In genomic region chr6:33082702-33083101, GRCh38 we compare ENCODE assay signal across 8 cellular contexts. TPM values are rescaled to one million over a fixed set of nuclear protein-coding genes. Genes with fewer than 3 reads are reported as not detected.
DNase-seq lines count a peak whose midpoint lies in the region; ATAC-seq and TF ChIP-seq lines count a peak whose summit lies in the region.

No MANE protein-coding gene starts in this region.

- peak; percentile 67 for ATAC-seq in CD4-positive, alpha-beta T cell (ENCODE audit: poor library complexity)
- ATAC-seq in left ventricle myocardium superior (peak; percentile 31), thoracic aorta (ENCODE audit: insufficient number of reproducible peaks, low FRiP score, low read depth) (peak; percentile 37), GM19397 (IDR thresholded peaks at IDR 0.05; ENCODE audit: unreplicated experiment) (no peak)

- peaks cover 0 to 14% of the 10 kb centered on the region in 2 donors for H3K4me1 ChIP-seq in thoracic aorta (ENCODE audit: control insufficient read depth in 1 of 2, low read depth in 2 of 2)

- intact Hi-C loops in CD4-positive, alpha-beta T cell (cut with DNase I, micrococcal nuclease), result loop anchor here (1.0 to 5.0 kb wide), 2 partner anchors 68 to 195 kb away; no protein-coding TSS in a partner anchor
- intact Hi-C loops in left ventricle myocardium superior (cut with micrococcal nuclease), result loop anchor here (5.0 kb wide), 1 partner anchor 65 kb away; no protein-coding TSS in a partner anchor

- no peak overlapping the region for H3K4me3 ChIP-seq in HL-60 (replicated peaks; ENCODE audit: insufficient read depth, low read length)
- H3K4me3 ChIP-seq in WI38 (ENCODE audit: low read depth, low read length), result no peak overlapping the region
- no peak overlapping the region for H3K4me3 ChIP-seq in thoracic aorta

- no peak overlapping the region for H3K27ac ChIP-seq in CD4-positive, alpha-beta T cell (ENCODE audit: low read depth, low read length)
- H3K27ac ChIP-seq in HL-60 (replicated peaks) (no peak overlapping the region), thoracic aorta (no peak overlapping the region)

- peaks cover 26% of the 10 kb centered on the region for H3K36me3 Mint-ChIP-seq in CD4-positive, alpha-beta T cell (ENCODE audit: low read depth)
- H3K36me3 Mint-ChIP-seq in T-helper 2 cell treated with Interferon-gamma antibody and Interleukin-4, amounts not matched to agents 5 μg/mL and 100 μg/mL, for 36 hours (ENCODE audit: low read depth), result peaks cover 11% of the 10 kb centered on the region

- H3K27me3 ChIP-seq in CD4-positive, alpha-beta T cell (ENCODE audit: control insufficient read depth, insufficient read depth, low read length), result no peaks in the 10 kb centered on the region
- H3K27me3 ChIP-seq in HL-60 (ENCODE audit: insufficient read depth, poor library complexity, severe bottlenecking) (peaks cover 13% of the 10 kb centered on the region), thoracic aorta (replicated peaks; ENCODE audit: insufficient read depth) (no peaks in the 10 kb centered on the region)

- H3K27ac Mint-ChIP-seq in CD4-positive, alpha-beta T cell, result no peak overlapping the region
- H3K27ac Mint-ChIP-seq in T-helper 2 cell treated with Interferon-gamma antibody and Interleukin-4, amounts not matched to agents 5 μg/mL and 100 μg/mL, for 36 hours, result no peak overlapping the region

- no peak for DNase-seq in CD4-positive, alpha-beta T cell
- no peak for DNase-seq in HL-60 (ENCODE audit: low read depth in 1 of 2, low spot score in 1 of 2)
- DNase-seq in left ventricle myocardium superior, result peak; percentile 62
- no peak for DNase-seq in thoracic aorta (ENCODE audit: low spot score)
- DNase-seq in NCI-H2227 (lab: John Stamatoyannopoulos, UW; ENCODE audit: unreplicated experiment), result no peak
- no peak for DNase-seq in T-helper 2 cell treated with Interferon-gamma antibody and Interleukin-4, amounts not matched to agents 5 μg/mL and 100 μg/mL, for 36 hours (ENCODE audit: low spot score)

- POLR2A ChIA-PET in CD4-positive, alpha-beta T cell (lab: Charles Lee), result no interaction called here

- CTCF ChIA-PET in CD4-positive, alpha-beta T cell (lab: Charles Lee), result interaction anchor here (1.0 to 1.2 kb wide), 2 partner anchors 66 to 68 kb away, joined by 4 read pairs; no protein-coding TSS in a partner anchor

- peaks cover 14% of the 10 kb centered on the region for H3K36me3 ChIP-seq in thoracic aorta

- no peak overlapping the region for H3K4me3 Mint-ChIP-seq in CD4-positive, alpha-beta T cell
- H3K4me3 Mint-ChIP-seq in T-helper 2 cell treated with Interferon-gamma antibody and Interleukin-4, amounts not matched to agents 5 μg/mL and 100 μg/mL, for 36 hours, result no peak overlapping the region

- peaks cover 11% of the 10 kb centered on the region for H3K4me1 Mint-ChIP-seq in CD4-positive, alpha-beta T cell (ENCODE audit: low read depth)
- H3K4me1 Mint-ChIP-seq in T-helper 2 cell treated with Interferon-gamma antibody and Interleukin-4, amounts not matched to agents 5 μg/mL and 100 μg/mL, for 36 hours (ENCODE audit: low read depth), result peaks cover 23% of the 10 kb centered on the region

- H3K9me3 ChIP-seq in CD4-positive, alpha-beta T cell (ENCODE audit: control insufficient read depth, low read length), result no peaks in the 10 kb centered on the region
- H3K9me3 ChIP-seq in thoracic aorta, result no peaks in the 10 kb centered on the region

- H3K9me3 Mint-ChIP-seq in CD4-positive, alpha-beta T cell, result no peaks in the 10 kb centered on the region
- H3K9me3 Mint-ChIP-seq in T-helper 2 cell treated with Interferon-gamma antibody and Interleukin-4, amounts not matched to agents 5 μg/mL and 100 μg/mL, for 36 hours, result no peaks in the 10 kb centered on the region

- peak; percentile 39 for TF ChIP-seq CTCF in CD4-positive, alpha-beta T cell (IDR thresholded peaks at IDR 0.05)
- TF ChIP-seq CTCF in HL-60 (IDR thresholded peaks at IDR 0.05; ENCODE audit: insufficient read depth, low read length) (peak; percentile 55), WI38 (IDR thresholded peaks at IDR 0.05; ENCODE audit: low read depth, low read length) (peak; percentile 49), thoracic aorta (IDR thresholded peaks at IDR 0.05) (peak; percentile 16)

- H3K27me3 Mint-ChIP-seq in CD4-positive, alpha-beta T cell, result peaks cover 9% of the 10 kb centered on the region
- H3K27me3 Mint-ChIP-seq in T-helper 2 cell treated with Interferon-gamma antibody and Interleukin-4, amounts not matched to agents 5 μg/mL and 100 μg/mL, for 36 hours (ENCODE audit: low read depth), result peaks cover 3% of the 10 kb centered on the region

RNA-seq across cellular contexts. Expression of gene HLA-DPB1, which starts 6.9 kb away (rescaled TPM):
- total RNA-seq in CD4-positive, alpha-beta T cell, result 10 to 100 TPM; 29.0 to 31.7 TPM
- total RNA-seq in left ventricle myocardium superior (41.5 TPM), thoracic aorta (100 to 1,000 TPM in 1 of 2 donors, 10 to 100 TPM in 1; 78.4 to 112 TPM)

RNA-seq across cellular contexts. Expression of gene HLA-DPA1, which starts 9.3 kb away (rescaled TPM):
- total RNA-seq in CD4-positive, alpha-beta T cell, result 10 to 100 TPM; 19.4 to 19.9 TPM
- total RNA-seq in left ventricle myocardium superior (37.7 TPM), thoracic aorta (100 to 1,000 TPM; 141 to 148 TPM)
